ENCODE assay signal across 28 cellular contexts in genomic region chr13:78428646-78429045, GRCh38.
"Had no signal": no experiment of that assay in that cellular context is flagged by ENCODE, and none has a peak within 500 bp of the region (broad histone marks: within the 10 kb centered on the region; RNA-seq: fewer than 3 reads in every experiment).

No MANE protein-coding gene starts in this region.

- H3K9me3 ChIP-seq: left ventricle myocardium inferior, mucosa of descending colon, pancreas, prostate gland, stomach, testis, thyroid gland, transverse colon, upper lobe of right lung had no signal

- H3K27ac ChIP-seq: left ventricle myocardium inferior, pancreas, prostate gland, skin epidermis, stomach, testis, thyroid gland, transverse colon, upper lobe of right lung had no signal

- H3K4me3 ChIP-seq: left ventricle myocardium inferior, lung, mucosa of descending colon, pancreas, prostate gland, skin epidermis, stomach, testis, thyroid gland, transverse colon, upper lobe of right lung had no signal

- H3K4me1 ChIP-seq: left ventricle myocardium inferior, pancreas, prostate gland, stomach, testis, thyroid gland, transverse colon, upper lobe of right lung had no signal

- H3K27me3 ChIP-seq: pancreas, stomach, testis, thyroid gland, transverse colon, upper lobe of right lung had no signal

- ATAC-seq: left colon; mucosa of descending colon; naive thymus-derived CD4-positive, alpha-beta T cell; natural killer cell treated with Interleukin-12 subunit alpha and Interleukin-12 subunit beta and Interleukin-15 and Interleukin-18, amount 100 ng/mL, for 72 hours; pancreas; right cardiac atrium; sciatic nerve; stimulated activated naive B cell treated with anti-CD40 and anti-IgM and Interleukin-4, amounts not matched to agents 10 μg/mL and 1 μg/mL and 100 μg/mL, for 72 hours; stimulated activated naive CD8-positive, alpha-beta T cell treated with anti-CD3 and anti-CD28 coated beads, Interleukin-15, Interleukin-2, amounts not matched to agents 100 U/mL and 50 U/mL, for 24 hours; upper lobe of right lung had no signal

- H3K36me3 ChIP-seq: left ventricle myocardium inferior, pancreas, prostate gland, stomach, thyroid gland, transverse colon, upper lobe of right lung had no signal

- DNase-seq: hippocampal formation; immature natural killer cell; kidney; left colon; left ventricle myocardium inferior; midbrain; mucosa of descending colon; naive thymus-derived CD4-positive, alpha-beta T cell; nucleus accumbens; pancreas; retina; right cardiac atrium; stimulated activated CD4-positive, alpha-beta T cell treated with anti-CD3 and anti-CD28 coated beads, Interleukin-12 subunit alpha, Interleukin-12 subunit beta, amount 100 ng/mL, for 4 hours; stimulated activated CD4-positive, alpha-beta T cell treated with anti-CD3 and anti-CD28 coated beads, Interleukin-15, amount 100 ng/mL, for 24 hours; stimulated activated CD4-positive, alpha-beta T cell treated with anti-CD3 and anti-CD28 coated beads, Interleukin-2, amount 100 ng/mL, for 24 hours; stimulated activated CD4-positive, alpha-beta T cell treated with anti-CD3 and anti-CD28 coated beads, Interleukin-4, amount 100 ng/mL, for 1 hour; stimulated activated naive B cell treated with anti-CD40 and anti-IgM and Interleukin-4, amounts not matched to agents 10 μg/mL and 1 μg/mL and 100 μg/mL, for 72 hours; stimulated activated naive CD8-positive, alpha-beta T cell treated with anti-CD3 and anti-CD28 coated beads, Interleukin-15, Interleukin-2, amounts not matched to agents 100 U/mL and 50 U/mL, for 24 hours; stomach; testis; thyroid gland; transverse colon; upper lobe of right lung had no signal
